Comparison of ENCODE assay signal across 9 cellular contexts in the genomic region with DNA sequence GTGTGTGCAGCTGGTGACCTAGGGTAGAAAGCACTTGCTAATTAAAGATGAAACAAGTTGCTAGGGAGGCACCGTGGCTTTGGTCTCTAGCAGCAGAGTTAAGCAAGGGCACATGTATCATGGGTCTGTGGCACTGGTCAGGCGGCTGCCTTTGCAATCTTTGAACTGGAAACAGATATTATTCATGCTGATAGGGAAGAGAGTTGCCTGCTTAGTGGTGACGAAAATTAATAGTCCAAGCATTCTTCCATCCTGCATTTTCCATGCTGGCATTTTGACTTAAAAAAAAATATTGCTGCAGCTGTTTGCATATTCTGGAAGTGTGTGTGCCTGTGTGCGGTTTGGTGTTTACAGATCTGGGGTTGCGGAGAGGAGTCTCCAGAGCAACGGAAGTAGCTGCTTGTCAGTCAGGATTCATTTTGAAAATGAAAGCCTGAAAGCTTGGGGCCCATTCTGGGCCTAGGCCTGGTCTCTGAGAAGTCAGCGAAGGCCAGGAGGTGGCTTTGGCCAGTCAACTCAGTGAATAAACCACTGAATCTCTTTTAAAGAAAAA. TPM values are rescaled to one million over a fixed set of nuclear protein-coding genes. Genes with fewer than 3 reads are reported as not detected.
A peak's percentile ranks its signal among the peaks of the same experiment; 100 is the strongest.
DNase-seq lines count a peak whose midpoint lies in the region; ATAC-seq, FAIRE-seq and TF ChIP-seq lines count a peak whose summit lies in the region.
"Had no signal": no experiment of that assay in that cellular context is flagged by ENCODE, and none has a peak within 500 bp of the region (broad histone marks: within the 10 kb centered on the region; RNA-seq: fewer than 3 reads in every experiment).

No MANE protein-coding gene starts in this region.

- ATAC-seq in GM19463 (IDR thresholded peaks at IDR 0.05; ENCODE audit: unreplicated experiment) = peak; percentile 70
- ATAC-seq in HG03521 (IDR thresholded peaks at IDR 0.05; ENCODE audit: unreplicated experiment) = peak; percentile 54

- H3K79me2 ChIP-seq in GM23248 (ENCODE audit: insufficient read depth) = no peaks in the 10 kb centered on the region

- no peak overlapping the region for H2AFZ ChIP-seq in GM23248

- WGBS in GM23248 (ENCODE audit: low coverage in 1 of 2, low lambda C conversion rate in 2 of 2, missing lambda C conversion rate in 2 of 2), 2 experiments = 86 to 89% methylated on average over 4 to 7 of the region's 7 CpGs

- H3K4me3 ChIP-seq in BLaER1 treated with 17β-estradiol and CSF1 and Interleukin-3, amounts not matched to agents 10 nM and 100 nM = peak overlapping the region in 5 of 10 experiments; percentile 7 to 36 (median 16); a peak in 5 of 20 replicates
- H3K4me3 ChIP-seq in GM23248 = no peak overlapping the region
- H3K4me3 ChIP-seq: right lobe of liver had no signal

- H3K4me2 ChIP-seq in BLaER1 treated with 17β-estradiol and CSF1 and Interleukin-3, amounts not matched to agents 10 nM and 100 nM = peak overlapping the region; percentile 79 to 97 (median 94)
- H3K4me2 ChIP-seq in GM23248 (ENCODE audit: unreplicated experiment) = no peak overlapping the region

- H3K9me2 ChIP-seq in GM23248 (ENCODE audit: insufficient read depth) = no peaks in the 10 kb centered on the region

- H3K4me1 ChIP-seq in BLaER1 treated with 17β-estradiol and CSF1 and Interleukin-3, amounts not matched to agents 10 nM and 100 nM = peaks cover 56 to 82% (median 73%) of the 10 kb centered on the region in 10 experiments
- no peaks in the 10 kb centered on the region for H3K4me1 ChIP-seq in GM23248 (ENCODE audit: insufficient read depth)
- H3K4me1 ChIP-seq: right lobe of liver had no signal

- peak overlapping the region; percentile 55 to 83 (median 77) for H3K27ac ChIP-seq in BLaER1 treated with 17β-estradiol and CSF1 and Interleukin-3, amounts not matched to agents 10 nM and 100 nM
- no peak overlapping the region for H3K27ac ChIP-seq in GM23248

- peak overlapping the region; percentile 45 to 74 (median 67); a peak in 21 of 22 replicates for H3K9ac ChIP-seq in BLaER1 treated with 17β-estradiol and CSF1 and Interleukin-3, amounts not matched to agents 10 nM and 100 nM
- H3K9ac ChIP-seq in GM23248 = no peak overlapping the region

- no peak for FAIRE-seq in D721Med (lab: Jason Lieb, UNC)

- H3F3A ChIP-seq in GM23248 (ENCODE audit: insufficient read depth) = no peaks in the 10 kb centered on the region

- H3K27me3 ChIP-seq in BLaER1 treated with 17β-estradiol and CSF1 and Interleukin-3, amounts not matched to agents 10 nM and 100 nM = 0 out of 22 replicates have a peak, but pooled peaks cover 0 to 8% (median 0%) of the 10 kb centered on the region in 11 experiments
- H3K27me3 ChIP-seq in GM23248 (replicated peaks; ENCODE audit: insufficient read depth) = no peaks in the 10 kb centered on the region
- H3K27me3 ChIP-seq: right lobe of liver had no signal

- DNase-seq in activated CD4-positive, alpha-beta T cell treated with anti-CD3 and anti-CD28 coated beads, Interleukin-2, amount 50 U/mL, for 4 hours = peak; percentile 3 to 11
- peak; percentile 81 for DNase-seq in myocyte (ENCODE audit: low read depth)
- DNase-seq in GM23248 = no peak
- DNase-seq in D721Med (ENCODE audit: insufficient read length, low spot score) = no peak
- no peak for DNase-seq in NCI-H2081 (lab: John Stamatoyannopoulos, UW)
- DNase-seq: right lobe of liver had no signal

- no peak for TF ChIP-seq CTCF in D721Med (IDR thresholded peaks at IDR 0.05; ENCODE audit: insufficient read depth, missing control alignments)

- H3K9me3 ChIP-seq in BLaER1 treated with 17β-estradiol and CSF1 and Interleukin-3, amounts not matched to agents 10 nM and 100 nM (replicated peaks in 1 of 11) = peaks cover 0 to 3% (median 0%) of the 10 kb centered on the region in 11 experiments; a peak in 3 of 22 replicates
- H3K9me3 ChIP-seq in GM23248 (ENCODE audit: low read depth) = no peaks in the 10 kb centered on the region
- H3K9me3 ChIP-seq: right lobe of liver had no signal

- peaks cover 0 to 10% (median 0%) of the 10 kb centered on the region in 11 experiments; a peak in 6 of 22 replicates for H4K20me1 ChIP-seq in BLaER1 treated with 17β-estradiol and CSF1 and Interleukin-3, amounts not matched to agents 10 nM and 100 nM
- H4K20me1 ChIP-seq in GM23248 (ENCODE audit: insufficient read depth) = no peaks in the 10 kb centered on the region

- no peaks in the 10 kb centered on the region for H3K36me3 ChIP-seq in BLaER1 treated with 17β-estradiol and CSF1 and Interleukin-3, amounts not matched to agents 10 nM and 100 nM
- H3K36me3 ChIP-seq in GM23248 (ENCODE audit: low read depth) = no peaks in the 10 kb centered on the region
- H3K36me3 ChIP-seq: right lobe of liver had no signal

- in situ Hi-C loops in GM23248 (cut with MboI) = no loop called here

RNA-seq across cellular contexts. Expression of gene SOWAHD, which starts 2.3 kb away (rescaled TPM):
- total RNA-seq in myocyte = 0.31 TPM in 1 of 2 replicates, not detected in the other
- polyA plus RNA-seq in myocyte (2012) = 0.20 TPM
- total RNA-seq in GM23248 (2014; rRNA removed; shearing (Covaris generic)) = 0.22 TPM in 1 of 2 replicates, not detected in the other
- 0.41 TPM in 1 of 2 replicates, not detected in the other for polyA plus RNA-seq in GM23248 (2016; fragmentation: Nextera tagmentation; extraction: Ambion mirVana)

RNA-seq across cellular contexts. Expression of gene RPL39, which starts 35.4 kb away (rescaled TPM):
- total RNA-seq in myocyte = 4,489 and 7,031 TPM in 2 replicates
- 1,918 TPM for polyA plus RNA-seq in myocyte (2012)
- total RNA-seq in GM23248 (2014; rRNA removed; shearing (Covaris generic)) = 3,406 and 4,073 TPM in 2 replicates
- 1,028 and 1,060 TPM in 2 replicates for polyA plus RNA-seq in GM23248 (2016; fragmentation: Nextera tagmentation; extraction: Ambion mirVana)

Comparison
In these comparisons a context has a peak if more than half of its experiments do, and no peak if none do; other contexts are left out.
1. DNase-seq: peak in activated CD4-positive, alpha-beta T cell treated with anti-CD3 and anti-CD28 coated beads, Interleukin-2, amount 50 U/mL, for 4 hours (2 of 2) and myocyte (single experiment); none in GM23248 (single experiment), D721Med (single experiment) and NCI-H2081 (0 of 2).